Comparison of ENCODE assay signal across 1 cellular context in the genomic region with DNA sequence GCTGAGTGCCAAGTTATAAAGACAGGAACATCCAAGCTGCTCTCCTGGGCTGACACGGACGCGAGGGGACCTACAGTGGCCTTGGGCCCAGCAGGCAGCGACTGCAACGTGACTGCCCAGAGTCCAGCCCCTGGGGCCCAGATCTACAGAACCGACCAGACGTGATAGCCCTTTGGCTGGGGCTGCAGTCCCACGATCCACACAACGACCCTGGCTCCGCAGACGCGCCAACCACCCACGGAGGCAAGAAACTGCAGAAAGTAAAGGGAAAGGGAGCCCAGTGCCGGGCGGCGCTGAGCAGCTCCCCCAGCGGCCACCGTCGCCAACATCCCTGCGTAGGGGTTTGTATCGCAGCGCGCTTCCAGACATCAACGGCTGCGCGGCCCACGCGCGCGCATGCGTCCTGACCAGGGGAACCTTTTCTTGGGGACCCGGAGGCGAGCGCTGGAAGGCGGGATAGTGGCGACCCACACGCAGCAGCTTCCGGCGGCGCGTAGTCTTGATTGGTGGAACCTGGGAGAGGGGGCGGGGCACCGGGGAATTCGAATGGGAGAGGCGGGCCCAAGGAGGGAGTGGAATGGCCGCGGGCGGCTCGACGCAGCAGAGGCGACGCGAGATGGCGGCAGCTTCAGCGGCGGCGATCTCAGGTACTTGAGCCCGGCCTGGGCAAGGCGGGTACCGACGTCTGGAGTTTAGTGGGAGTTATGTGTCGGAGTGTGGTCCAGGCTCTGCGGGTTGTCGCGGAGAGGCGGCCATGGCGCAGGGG.
TF ChIP-seq lines count a peak whose summit lies in the region.

A gene (plus strand): TSS at position 569 of the 766 bp plus-strand sequence. CDS start 9 bp downstream, at position 578.

TF ChIP-seq in HepG2, 621 proteins besides CTCF, POLR2A, EP300 and RAD21 (continued from another document and continues in another):
- TF ChIP-seq MBD4 (IDR thresholded peaks at IDR 0.05; ENCODE audit: borderline replicate concordance, low read length) (no peak), ZNF17 (CRISPR knock-in tag; IDR thresholded peaks at IDR 0.05) (no peak), ZFP90 (CRISPR knock-in tag; IDR thresholded peaks at IDR 0.05; ENCODE audit: borderline replicate concordance) (peak; percentile 71), ATF7 (IDR thresholded peaks at IDR 0.05) (no peak), ATF7 (CRISPR knock-in tag; IDR thresholded peaks at IDR 0.05) (0 out of 2 replicates have a peak, but pooled peaks have one; percentile 54), ZNF207 (IDR thresholded peaks at IDR 0.05; ENCODE audit: borderline replicate concordance) (no peak), ZSCAN25 (CRISPR knock-in tag; IDR thresholded peaks at IDR 0.05) (peak; percentile 72), FOSL1 (CRISPR knock-in tag; IDR thresholded peaks at IDR 0.05; ENCODE audit: borderline replicate concordance) (no peak), SP1 (IDR thresholded peaks at IDR 0.05) (no peak), SP1 (CRISPR knock-in tag; IDR thresholded peaks at IDR 0.05) (peak; percentile 94), ELF3 (CRISPR knock-in tag; IDR thresholded peaks at IDR 0.05) (peak; percentile 70), ZNF256 (CRISPR knock-in tag; conservative IDR thresholded peaks at IDR 0.05) (peak; percentile 64), MLLT10 (CRISPR knock-in tag; IDR thresholded peaks at IDR 0.05) (no peak), CEBPG (CRISPR knock-in tag; IDR thresholded peaks at IDR 0.05) (peak; percentile 54; the same call in 1 of the 2 replicates), HOXA5 (CRISPR knock-in tag; IDR thresholded peaks at IDR 0.05) (peak; percentile 93; the same call in 1 of the 2 replicates), HDAC6 (IDR thresholded peaks at IDR 0.05; ENCODE audit: low read depth, low read length) (no peak), RAD51 (IDR thresholded peaks at IDR 0.05; ENCODE audit: borderline replicate concordance) (no peak), NPAS2 (CRISPR knock-in tag; IDR thresholded peaks at IDR 0.05; ENCODE audit: borderline replicate concordance) (no peak), SKI (IDR thresholded peaks at IDR 0.05; ENCODE audit: partially characterized antibody) (peak; percentile 86), GATAD1 (CRISPR knock-in tag; IDR thresholded peaks at IDR 0.05) (peak; percentile 95), RBFOX2 (IDR thresholded peaks at IDR 0.05; ENCODE audit: low read depth, low read length) (peak; percentile 97), SSRP1 (CRISPR knock-in tag; IDR thresholded peaks at IDR 0.05) (no peak), FOXK1 (CRISPR knock-in tag; IDR thresholded peaks at IDR 0.05; ENCODE audit: borderline replicate concordance, low read depth) (peak; percentile 87), ATAD3A (CRISPR knock-in tag; IDR thresholded peaks at IDR 0.05) (no peak; the same call in 1 of the 2 replicates), ZBTB7B (CRISPR knock-in tag; IDR thresholded peaks at IDR 0.05) (peak; percentile 37; the same call in 1 of the 2 replicates), ZFP82 (CRISPR knock-in tag; IDR thresholded peaks at IDR 0.05; ENCODE audit: borderline replicate concordance) (no peak)
- TF ChIP-seq, protein P1, sequence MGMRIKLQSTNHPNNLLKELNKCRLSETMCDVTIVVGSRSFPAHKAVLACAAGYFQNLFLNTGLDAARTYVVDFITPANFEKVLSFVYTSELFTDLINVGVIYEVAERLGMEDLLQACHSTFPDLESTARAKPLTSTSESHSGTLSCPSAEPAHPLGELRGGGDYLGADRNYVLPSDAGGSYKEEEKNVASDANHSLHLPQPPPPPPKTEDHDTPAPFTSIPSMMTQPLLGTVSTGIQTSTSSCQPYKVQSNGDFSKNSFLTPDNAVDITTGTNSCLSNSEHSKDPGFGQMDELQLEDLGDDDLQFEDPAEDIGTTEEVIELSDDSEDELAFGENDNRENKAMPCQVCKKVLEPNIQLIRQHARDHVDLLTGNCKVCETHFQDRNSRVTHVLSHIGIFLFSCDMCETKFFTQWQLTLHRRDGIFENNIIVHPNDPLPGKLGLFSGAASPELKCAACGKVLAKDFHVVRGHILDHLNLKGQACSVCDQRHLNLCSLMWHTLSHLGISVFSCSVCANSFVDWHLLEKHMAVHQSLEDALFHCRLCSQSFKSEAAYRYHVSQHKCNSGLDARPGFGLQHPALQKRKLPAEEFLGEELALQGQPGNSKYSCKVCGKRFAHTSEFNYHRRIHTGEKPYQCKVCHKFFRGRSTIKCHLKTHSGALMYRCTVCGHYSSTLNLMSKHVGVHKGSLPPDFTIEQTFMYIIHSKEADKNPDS (CRISPR knock-in tag; IDR thresholded peaks at IDR 0.05), result no peak
- TF ChIP-seq, protein P2, sequence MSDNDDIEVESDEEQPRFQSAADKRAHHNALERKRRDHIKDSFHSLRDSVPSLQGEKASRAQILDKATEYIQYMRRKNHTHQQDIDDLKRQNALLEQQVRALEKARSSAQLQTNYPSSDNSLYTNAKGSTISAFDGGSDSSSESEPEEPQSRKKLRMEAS (IDR thresholded peaks at IDR 0.05), result peak; percentile 65; the same call in 1 of the 2 replicates
- TF ChIP-seq, protein P3, sequence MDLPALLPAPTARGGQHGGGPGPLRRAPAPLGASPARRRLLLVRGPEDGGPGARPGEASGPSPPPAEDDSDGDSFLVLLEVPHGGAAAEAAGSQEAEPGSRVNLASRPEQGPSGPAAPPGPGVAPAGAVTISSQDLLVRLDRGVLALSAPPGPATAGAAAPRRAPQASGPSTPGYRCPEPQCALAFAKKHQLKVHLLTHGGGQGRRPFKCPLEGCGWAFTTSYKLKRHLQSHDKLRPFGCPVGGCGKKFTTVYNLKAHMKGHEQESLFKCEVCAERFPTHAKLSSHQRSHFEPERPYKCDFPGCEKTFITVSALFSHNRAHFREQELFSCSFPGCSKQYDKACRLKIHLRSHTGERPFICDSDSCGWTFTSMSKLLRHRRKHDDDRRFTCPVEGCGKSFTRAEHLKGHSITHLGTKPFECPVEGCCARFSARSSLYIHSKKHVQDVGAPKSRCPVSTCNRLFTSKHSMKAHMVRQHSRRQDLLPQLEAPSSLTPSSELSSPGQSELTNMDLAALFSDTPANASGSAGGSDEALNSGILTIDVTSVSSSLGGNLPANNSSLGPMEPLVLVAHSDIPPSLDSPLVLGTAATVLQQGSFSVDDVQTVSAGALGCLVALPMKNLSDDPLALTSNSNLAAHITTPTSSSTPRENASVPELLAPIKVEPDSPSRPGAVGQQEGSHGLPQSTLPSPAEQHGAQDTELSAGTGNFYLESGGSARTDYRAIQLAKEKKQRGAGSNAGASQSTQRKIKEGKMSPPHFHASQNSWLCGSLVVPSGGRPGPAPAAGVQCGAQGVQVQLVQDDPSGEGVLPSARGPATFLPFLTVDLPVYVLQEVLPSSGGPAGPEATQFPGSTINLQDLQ (CRISPR knock-in tag; IDR thresholded peaks at IDR 0.05), result peak; percentile 72; the same call in 1 of the 2 replicates
- TF ChIP-seq, protein P4, sequence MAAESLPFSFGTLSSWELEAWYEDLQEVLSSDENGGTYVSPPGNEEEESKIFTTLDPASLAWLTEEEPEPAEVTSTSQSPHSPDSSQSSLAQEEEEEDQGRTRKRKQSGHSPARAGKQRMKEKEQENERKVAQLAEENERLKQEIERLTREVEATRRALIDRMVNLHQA (CRISPR knock-in tag; IDR thresholded peaks at IDR 0.05), result no peak
- TF ChIP-seq, protein P5, sequence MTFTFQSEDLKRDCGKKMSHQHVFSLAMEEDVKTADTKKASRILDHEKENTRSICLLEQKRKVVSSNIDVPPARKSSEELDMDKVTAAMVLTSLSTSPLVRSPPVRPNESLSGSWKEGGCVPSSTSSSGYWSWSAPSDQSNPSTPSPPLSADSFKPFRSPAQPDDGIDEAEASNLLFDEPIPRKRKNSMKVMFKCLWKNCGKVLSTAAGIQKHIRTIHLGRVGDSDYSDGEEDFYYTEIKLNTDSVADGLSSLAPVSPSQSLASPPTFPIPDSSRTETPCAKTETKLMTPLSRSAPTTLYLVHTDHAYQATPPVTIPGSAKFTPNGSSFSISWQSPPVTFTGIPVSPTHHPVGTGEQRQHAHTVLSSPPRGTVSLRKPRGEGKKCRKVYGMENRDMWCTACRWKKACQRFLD (CRISPR knock-in tag; IDR thresholded peaks at IDR 0.05; ENCODE audit: borderline replicate concordance), result no peak
- TF ChIP-seq, protein P6, sequence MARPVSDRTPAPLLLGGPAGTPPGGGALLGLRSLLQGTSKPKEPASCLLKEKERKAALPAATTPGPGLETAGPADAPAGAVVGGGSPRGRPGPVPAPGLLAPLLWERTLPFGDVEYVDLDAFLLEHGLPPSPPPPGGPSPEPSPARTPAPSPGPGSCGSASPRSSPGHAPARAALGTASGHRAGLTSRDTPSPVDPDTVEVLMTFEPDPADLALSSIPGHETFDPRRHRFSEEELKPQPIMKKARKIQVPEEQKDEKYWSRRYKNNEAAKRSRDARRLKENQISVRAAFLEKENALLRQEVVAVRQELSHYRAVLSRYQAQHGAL (CRISPR knock-in tag; IDR thresholded peaks at IDR 0.05; ENCODE audit: not compliant biosample characterization), result no peak
- TF ChIP-seq, protein P7, sequence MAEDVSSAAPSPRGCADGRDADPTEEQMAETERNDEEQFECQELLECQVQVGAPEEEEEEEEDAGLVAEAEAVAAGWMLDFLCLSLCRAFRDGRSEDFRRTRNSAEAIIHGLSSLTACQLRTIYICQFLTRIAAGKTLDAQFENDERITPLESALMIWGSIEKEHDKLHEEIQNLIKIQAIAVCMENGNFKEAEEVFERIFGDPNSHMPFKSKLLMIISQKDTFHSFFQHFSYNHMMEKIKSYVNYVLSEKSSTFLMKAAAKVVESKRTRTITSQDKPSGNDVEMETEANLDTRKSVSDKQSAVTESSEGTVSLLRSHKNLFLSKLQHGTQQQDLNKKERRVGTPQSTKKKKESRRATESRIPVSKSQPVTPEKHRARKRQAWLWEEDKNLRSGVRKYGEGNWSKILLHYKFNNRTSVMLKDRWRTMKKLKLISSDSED (CRISPR knock-in tag; IDR thresholded peaks at IDR 0.05), result no peak
- TF ChIP-seq, protein P8, sequence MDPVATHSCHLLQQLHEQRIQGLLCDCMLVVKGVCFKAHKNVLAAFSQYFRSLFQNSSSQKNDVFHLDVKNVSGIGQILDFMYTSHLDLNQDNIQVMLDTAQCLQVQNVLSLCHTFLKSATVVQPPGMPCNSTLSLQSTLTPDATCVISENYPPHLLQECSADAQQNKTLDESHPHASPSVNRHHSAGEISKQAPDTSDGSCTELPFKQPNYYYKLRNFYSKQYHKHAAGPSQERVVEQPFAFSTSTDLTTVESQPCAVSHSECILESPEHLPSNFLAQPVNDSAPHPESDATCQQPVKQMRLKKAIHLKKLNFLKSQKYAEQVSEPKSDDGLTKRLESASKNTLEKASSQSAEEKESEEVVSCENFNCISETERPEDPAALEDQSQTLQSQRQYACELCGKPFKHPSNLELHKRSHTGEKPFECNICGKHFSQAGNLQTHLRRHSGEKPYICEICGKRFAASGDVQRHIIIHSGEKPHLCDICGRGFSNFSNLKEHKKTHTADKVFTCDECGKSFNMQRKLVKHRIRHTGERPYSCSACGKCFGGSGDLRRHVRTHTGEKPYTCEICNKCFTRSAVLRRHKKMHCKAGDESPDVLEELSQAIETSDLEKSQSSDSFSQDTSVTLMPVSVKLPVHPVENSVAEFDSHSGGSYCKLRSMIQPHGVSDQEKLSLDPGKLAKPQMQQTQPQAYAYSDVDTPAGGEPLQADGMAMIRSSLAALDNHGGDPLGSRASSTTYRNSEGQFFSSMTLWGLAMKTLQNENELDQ (CRISPR knock-in tag; IDR thresholded peaks at IDR 0.05; ENCODE audit: borderline replicate concordance), result 0 out of 2 replicates have a peak, but pooled peaks have one; percentile 50
- TF ChIP-seq, protein P9, sequence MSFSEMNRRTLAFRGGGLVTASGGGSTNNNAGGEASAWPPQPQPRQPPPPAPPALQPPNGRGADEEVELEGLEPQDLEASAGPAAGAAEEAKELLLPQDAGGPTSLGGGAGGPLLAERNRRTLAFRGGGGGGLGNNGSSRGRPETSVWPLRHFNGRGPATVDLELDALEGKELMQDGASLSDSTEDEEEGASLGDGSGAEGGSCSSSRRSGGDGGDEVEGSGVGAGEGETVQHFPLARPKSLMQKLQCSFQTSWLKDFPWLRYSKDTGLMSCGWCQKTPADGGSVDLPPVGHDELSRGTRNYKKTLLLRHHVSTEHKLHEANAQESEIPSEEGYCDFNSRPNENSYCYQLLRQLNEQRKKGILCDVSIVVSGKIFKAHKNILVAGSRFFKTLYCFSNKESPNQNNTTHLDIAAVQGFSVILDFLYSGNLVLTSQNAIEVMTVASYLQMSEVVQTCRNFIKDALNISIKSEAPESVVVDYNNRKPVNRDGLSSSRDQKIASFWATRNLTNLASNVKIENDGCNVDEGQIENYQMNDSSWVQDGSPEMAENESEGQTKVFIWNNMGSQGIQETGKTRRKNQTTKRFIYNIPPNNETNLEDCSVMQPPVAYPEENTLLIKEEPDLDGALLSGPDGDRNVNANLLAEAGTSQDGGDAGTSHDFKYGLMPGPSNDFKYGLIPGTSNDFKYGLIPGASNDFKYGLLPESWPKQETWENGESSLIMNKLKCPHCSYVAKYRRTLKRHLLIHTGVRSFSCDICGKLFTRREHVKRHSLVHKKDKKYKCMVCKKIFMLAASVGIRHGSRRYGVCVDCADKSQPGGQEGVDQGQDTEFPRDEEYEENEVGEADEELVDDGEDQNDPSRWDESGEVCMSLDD (CRISPR knock-in tag; IDR thresholded peaks at IDR 0.05; ENCODE audit: borderline replicate concordance), result peak; percentile 56; the same call in 1 of the 2 replicates
- TF ChIP-seq, protein P10, sequence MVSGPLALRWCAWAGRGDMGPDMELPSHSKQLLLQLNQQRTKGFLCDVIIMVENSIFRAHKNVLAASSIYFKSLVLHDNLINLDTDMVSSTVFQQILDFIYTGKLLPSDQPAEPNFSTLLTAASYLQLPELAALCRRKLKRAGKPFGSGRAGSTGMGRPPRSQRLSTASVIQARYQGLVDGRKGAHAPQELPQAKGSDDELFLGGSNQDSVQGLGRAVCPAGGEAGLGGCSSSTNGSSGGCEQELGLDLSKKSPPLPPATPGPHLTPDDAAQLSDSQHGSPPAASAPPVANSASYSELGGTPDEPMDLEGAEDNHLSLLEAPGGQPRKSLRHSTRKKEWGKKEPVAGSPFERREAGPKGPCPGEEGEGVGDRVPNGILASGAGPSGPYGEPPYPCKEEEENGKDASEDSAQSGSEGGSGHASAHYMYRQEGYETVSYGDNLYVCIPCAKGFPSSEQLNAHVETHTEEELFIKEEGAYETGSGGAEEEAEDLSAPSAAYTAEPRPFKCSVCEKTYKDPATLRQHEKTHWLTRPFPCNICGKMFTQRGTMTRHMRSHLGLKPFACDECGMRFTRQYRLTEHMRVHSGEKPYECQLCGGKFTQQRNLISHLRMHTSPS (CRISPR knock-in tag; IDR thresholded peaks at IDR 0.05; ENCODE audit: low read depth), result peak; percentile 46; the same call in 1 of the 2 replicates
- TF ChIP-seq, protein P11, sequence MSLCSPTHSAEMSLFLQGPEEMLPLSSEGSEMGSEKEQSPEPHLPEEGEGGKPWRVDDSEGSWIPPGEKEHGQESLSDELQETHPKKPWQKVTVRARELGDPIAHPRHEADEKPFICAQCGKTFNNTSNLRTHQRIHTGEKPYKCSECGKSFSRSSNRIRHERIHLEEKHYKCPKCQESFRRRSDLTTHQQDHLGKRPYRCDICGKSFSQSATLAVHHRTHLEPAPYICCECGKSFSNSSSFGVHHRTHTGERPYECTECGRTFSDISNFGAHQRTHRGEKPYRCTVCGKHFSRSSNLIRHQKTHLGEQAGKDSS (CRISPR knock-in tag; IDR thresholded peaks at IDR 0.05; ENCODE audit: borderline replicate concordance, low read depth), result peak; percentile 5; the same call in 1 of the 2 replicates
